In genomic region chrX:40877869-40878268, GRCh38 we compare ENCODE assay signal across 8 cellular contexts.
A peak's percentile ranks its signal among the peaks of the same experiment; 100 is the strongest.
DNase-seq lines count a peak whose midpoint lies in the region; ATAC-seq and TF ChIP-seq lines count a peak whose summit lies in the region.

No MANE protein-coding gene starts in this region.

- H3K4me1 Mint-ChIP-seq in activated CD4-positive, alpha-beta memory T cell treated with anti-CD3 and anti-CD28 coated beads, Interleukin-2, amount 10 ng/mL, durations not matched to agents 7 days and 5 days, result no peaks in the 10 kb centered on the region

- TF ChIP-seq POLR2A in heart left ventricle (IDR thresholded peaks at IDR 0.05), result no peak
- TF ChIP-seq POLR2A in tibial nerve (IDR thresholded peaks at IDR 0.05), result no peak
- TF ChIP-seq POLR2A in lower leg skin (IDR thresholded peaks at IDR 0.05), result no peak

- no peaks in the 10 kb centered on the region for H3K36me3 Mint-ChIP-seq in activated CD4-positive, alpha-beta memory T cell treated with anti-CD3 and anti-CD28 coated beads, Interleukin-2, amount 10 ng/mL, durations not matched to agents 7 days and 5 days (ENCODE audit: low read depth)

- no peak overlapping the region for H3K4me3 Mint-ChIP-seq in activated CD4-positive, alpha-beta memory T cell treated with anti-CD3 and anti-CD28 coated beads, Interleukin-2, amount 10 ng/mL, durations not matched to agents 7 days and 5 days

- no TSS peak for BruUV-seq in PC-9 (replicated peaks; lab: Mats Ljungman, UMichigan)

- POLR2A ChIA-PET in PC-9 (lab: Charles Lee; ENCODE audit: unreplicated experiment), result no interaction called here
- POLR2A ChIA-PET in activated CD4-positive, alpha-beta memory T cell treated with anti-CD3 and anti-CD28 coated beads, Interleukin-2, amount 10 ng/mL, durations not matched to agents 7 days and 5 days (lab: Charles Lee), result no interaction called here

- H3K9me2 ChIP-seq in PC-9 (ENCODE audit: insufficient read depth), result no peaks in the 10 kb centered on the region

- H3K27ac Mint-ChIP-seq in activated CD4-positive, alpha-beta memory T cell treated with anti-CD3 and anti-CD28 coated beads, Interleukin-2, amount 10 ng/mL, durations not matched to agents 7 days and 5 days, result no peak overlapping the region

- H3K27ac ChIP-seq in heart left ventricle (no peak overlapping the region), PC-9 (no peak overlapping the region), tibial nerve (no peak overlapping the region)

- H3K9me3 ChIP-seq in heart left ventricle (no peaks in the 10 kb centered on the region), PC-9 (ENCODE audit: insufficient read depth, low read depth) (no peaks in the 10 kb centered on the region), tibial nerve (no peaks in the 10 kb centered on the region)

- peak; percentile 20 to 58 (median 41) for TF ChIP-seq CTCF in heart left ventricle (IDR thresholded peaks at IDR 0.05)
- peak; percentile 50 for TF ChIP-seq CTCF in PC-9 (conservative IDR thresholded peaks at IDR 0.05)
- peak in 4 of 5 experiments; percentile 23 to 65 (median 43) for TF ChIP-seq CTCF in tibial nerve (IDR thresholded peaks at IDR 0.05)
- TF ChIP-seq CTCF in lower leg skin (IDR thresholded peaks at IDR 0.05), result no peak

- peaks cover 0 to 29% (median 0%) of the 10 kb centered on the region in 9 donors for H3K27me3 ChIP-seq in heart left ventricle
- no peaks in the 10 kb centered on the region for H3K27me3 ChIP-seq in PC-9 (ENCODE audit: insufficient read depth, low read depth)
- no peaks in the 10 kb centered on the region for H3K27me3 ChIP-seq in tibial nerve

- H3K79me2 ChIP-seq in PC-9 (ENCODE audit: low read depth), result no peaks in the 10 kb centered on the region

- ATAC-seq in heart left ventricle, result no peak
- no peak for ATAC-seq in left cardiac atrium
- ATAC-seq in GM19467 (IDR thresholded peaks at IDR 0.05; ENCODE audit: unreplicated experiment), result no peak

- no peak overlapping the region for H3K4me2 ChIP-seq in PC-9

- CTCF ChIA-PET in PC-9 (lab: Charles Lee), result interaction anchor here (0.6 kb wide), 1 partner anchor 237 kb away, joined by 7 read pairs; no protein-coding TSS in a partner anchor
- CTCF ChIA-PET in activated CD4-positive, alpha-beta memory T cell treated with anti-CD3 and anti-CD28 coated beads, Interleukin-2, amount 10 ng/mL, durations not matched to agents 7 days and 5 days (lab: Charles Lee), result interaction anchor here (0.6 to 3.8 kb wide), 9 partner anchors 47 to 302 kb away, joined by 3 to 37 read pairs (median 3); partner anchors contain the start of gene USP9X

- no peak overlapping the region for H2AFZ ChIP-seq in PC-9

- TF ChIP-seq EP300 in tibial nerve (IDR thresholded peaks at IDR 0.05), result no peak

- H4K20me1 ChIP-seq in PC-9 (ENCODE audit: insufficient read depth), result no peaks in the 10 kb centered on the region

- 34 to 65% (median 52%) methylated on average over 4 of the region's 4 CpGs for WGBS in heart left ventricle, 4 donors
- 12 to 43% methylated on average over 4 of the region's 4 CpGs for WGBS in tibial nerve, 2 donors
- WGBS in lower leg skin, 2 donors, result 14 to 41% methylated on average over 4 of the region's 4 CpGs

- H3K4me1 ChIP-seq in heart left ventricle (peaks cover 0 to 5% (median 0%) of the 10 kb centered on the region in 12 donors), PC-9 (replicated peaks; ENCODE audit: insufficient read depth) (no peaks in the 10 kb centered on the region), tibial nerve (peaks cover 0 to 4% (median 0%) of the 10 kb centered on the region in 4 donors)

- H3F3A ChIP-seq in PC-9 (ENCODE audit: insufficient read depth, low read depth), result no peaks in the 10 kb centered on the region

- intact Hi-C loops in heart left ventricle (cut with DNase I), result loop anchor here in 8 of 10 donors (2.0 to 10.0 kb wide), 4 partner anchors 234 to 239 kb away; no protein-coding TSS in a partner anchor
- intact Hi-C loops in left cardiac atrium (cut with DNase I), result no loop called here
- intact Hi-C loops in PC-9 (cut with micrococcal nuclease; ENCODE audit: unreplicated experiment), result no loop called here
- intact Hi-C loops in lower leg skin (cut with DNase I; ENCODE audit: low total_unique reads), result no loop called here

- no peak for DNase-seq in heart left ventricle
- no peak for DNase-seq in left cardiac atrium
- peak in 1 of 2 experiments; percentile 57 for DNase-seq in PC-9
- DNase-seq in fibroblast of peridontal ligament (ENCODE audit: extremely low read depth), result peak; percentile 59
- DNase-seq in tibial nerve (ENCODE audit: low spot score in 2 of 2), result peak in 1 of 2 donors; percentile 32
- DNase-seq in lower leg skin (ENCODE audit: low spot score in 2 of 2), result no peak
- DNase-seq in activated CD4-positive, alpha-beta memory T cell treated with anti-CD3 and anti-CD28 coated beads, Interleukin-2, amount 10 ng/mL, durations not matched to agents 7 days and 5 days, result no peak

- H3K9me3 Mint-ChIP-seq in activated CD4-positive, alpha-beta memory T cell treated with anti-CD3 and anti-CD28 coated beads, Interleukin-2, amount 10 ng/mL, durations not matched to agents 7 days and 5 days, result no peaks in the 10 kb centered on the region

- no peaks in the 10 kb centered on the region for H3K36me3 ChIP-seq in heart left ventricle
- no peaks in the 10 kb centered on the region for H3K36me3 ChIP-seq in PC-9 (ENCODE audit: low read depth)
- no peaks in the 10 kb centered on the region for H3K36me3 ChIP-seq in tibial nerve

- H3K27me3 Mint-ChIP-seq in activated CD4-positive, alpha-beta memory T cell treated with anti-CD3 and anti-CD28 coated beads, Interleukin-2, amount 10 ng/mL, durations not matched to agents 7 days and 5 days, result no peaks in the 10 kb centered on the region

- no peak overlapping the region for H3K4me3 ChIP-seq in heart left ventricle
- no peak overlapping the region for H3K4me3 ChIP-seq in PC-9
- peak overlapping the region in 2 of 4 donors; percentile 6 to 33 for H3K4me3 ChIP-seq in tibial nerve
- H3K4me3 ChIP-seq in lower leg skin (ENCODE audit: low read depth, poor library complexity, severe bottlenecking), result no peak overlapping the region

Comparison
In these comparisons a context has a peak if more than half of its experiments do, and no peak if none do; other contexts are left out.
1. intact Hi-C loops: an anchor here in heart left ventricle (2.0 to 10.0 kb wide); none called in left cardiac atrium, PC-9 and lower leg skin.
2. CTCF ChIP-seq: peak in heart left ventricle (12 of 12), PC-9 (single experiment) and tibial nerve (4 of 5); none in lower leg skin (0 of 3).